In genomic region chr10:6678211-6678803, GRCh38 we compare ENCODE assay signal across 8 cellular contexts.
DNase-seq lines count a peak whose midpoint lies in the region; ATAC-seq and TF ChIP-seq lines count a peak whose summit lies in the region.

No MANE protein-coding gene starts in this region.

- peak; percentile 56 for ATAC-seq in HG03159 (IDR thresholded peaks at IDR 0.05; ENCODE audit: unreplicated experiment)
- ATAC-seq in WTC11 = peak; percentile 71

- H3K27me3 Mint-ChIP-seq in WTC11 (ENCODE audit: low read depth) = peaks cover 2% of the 10 kb centered on the region; the same call in 1 of the 2 replicates

- CTCF ChIA-PET in BJ (lab: Yijun Ruan, JAX) = interaction anchor here (1.0 to 1.7 kb wide), 3 partner anchors 8 to 11 kb away, joined by 3 to 5 read pairs (median 5); no protein-coding TSS in a partner anchor
- CTCF ChIA-PET in WTC11 (lab: Charles Lee) = interaction anchor here (0.8 to 1.8 kb wide), 5 partner anchors 11 to 193 kb away, joined by 3 to 7 read pairs (median 4); no protein-coding TSS in a partner anchor

- 16% methylated on average over 9 of the region's 9 CpGs for WGBS in liver

- no peak for DNase-seq in BJ (ENCODE audit: low read depth)
- peak; percentile 70 for DNase-seq in WTC11 (ENCODE audit: low spot score)
- DNase-seq in cardiac fibroblast (ENCODE audit: low read depth in 2 of 2) = peak; percentile 49 to 58
- DNase-seq in stimulated activated CD4-positive, alpha-beta T cell treated with anti-CD3 and anti-CD28 coated beads, TNF-alpha, amount 100 ng/mL, for 48 hours (ENCODE audit: low read depth in 3 of 3) = peak; percentile 22 to 57 (median 33)
- no peak for DNase-seq in SKM-1 treated with dmso at 0.1 percent for 144 hours (lab: John Stamatoyannopoulos, UW; ENCODE audit: unreplicated experiment)
- DNase-seq in NCI-H510A treated with DMSO at 0.1 percent for 48 hours (lab: John Stamatoyannopoulos, UW) = no peak

- TF ChIP-seq RAD21 in liver (IDR thresholded peaks at IDR 0.05) = peak; percentile 76 to 85

- peak; percentile 50 for TF ChIP-seq CTCF in BJ (IDR thresholded peaks at IDR 0.05; ENCODE audit: insufficient read depth, low read depth, low read length)
- peak; percentile 68 for TF ChIP-seq CTCF in WTC11 (IDR thresholded peaks at IDR 0.05)
- peak; percentile 63 for TF ChIP-seq CTCF in cardiac fibroblast (IDR thresholded peaks at IDR 0.05; ENCODE audit: low read depth, low read length)
- peak; percentile 65 for TF ChIP-seq CTCF in liver (IDR thresholded peaks at IDR 0.05; ENCODE audit: low read depth, low read length, missing input control)

- no peak overlapping the region for H3K4me3 ChIP-seq in BJ (ENCODE audit: low read depth, low read length)
- H3K4me3 ChIP-seq in cardiac fibroblast (replicated peaks in 1 of 2; ENCODE audit: low read depth in 2 of 2, low read length in 2 of 2) = no peak overlapping the region
- no peak overlapping the region for H3K4me3 ChIP-seq in liver (ENCODE audit: low read depth in 1 of 3, low read length in 3 of 3)

- H3K27me3 ChIP-seq in BJ (ENCODE audit: control insufficient read depth, insufficient read depth, low read length) (no peaks in the 10 kb centered on the region), liver (ENCODE audit: control insufficient read depth in 4 of 4, insufficient read depth in 4 of 4, low read length in 3 of 4) (peaks cover 0 to 7% (median 0%) of the 10 kb centered on the region in 4 donors)

- H3K4me1 Mint-ChIP-seq in WTC11 = peaks cover 23% of the 10 kb centered on the region

- H3K9me3 Mint-ChIP-seq in WTC11 = peaks cover 28% of the 10 kb centered on the region

- no peak overlapping the region for H3K4me3 Mint-ChIP-seq in WTC11

- POLR2A ChIA-PET in BJ (lab: Charles Lee) = no interaction called here
- POLR2A ChIA-PET in WTC11 (lab: Charles Lee) = interaction anchor here (0.5 kb wide), 1 partner anchor 237 kb away, joined by 9 read pairs; no protein-coding TSS in a partner anchor

- no peaks in the 10 kb centered on the region for H3K4me1 ChIP-seq in liver (ENCODE audit: control insufficient read depth in 4 of 4, insufficient read depth in 4 of 4, low read length in 3 of 4)

- no peak overlapping the region for H3K9ac ChIP-seq in liver (ENCODE audit: low read depth in 1 of 2, low read length in 2 of 2)

- peaks cover 5% of the 10 kb centered on the region; the same call in 1 of the 2 replicates for H3K36me3 Mint-ChIP-seq in WTC11

- no peaks in the 10 kb centered on the region for H3K9me3 ChIP-seq in liver (ENCODE audit: control insufficient read depth in 4 of 4, low read length in 3 of 4)

- H3K27ac Mint-ChIP-seq in WTC11 = no peak overlapping the region

- H3K36me3 ChIP-seq in BJ (ENCODE audit: control insufficient read depth, insufficient read depth, low read length) (no peaks in the 10 kb centered on the region), liver (ENCODE audit: control insufficient read depth in 4 of 4, insufficient read depth in 3 of 4, low read depth in 1 of 4, low read length in 3 of 4) (no peaks in the 10 kb centered on the region)

- H3K27ac ChIP-seq in liver (ENCODE audit: low read depth in 1 of 2, low read length in 2 of 2) = no peak overlapping the region

TF ChIP-seq in WTC11, 78 proteins besides CTCF, POLR2A, EP300 and RAD21:
- no peak for TF ChIP-seq ZNF281 (CRISPR knock-in tag; IDR thresholded peaks at IDR 0.05)
- no peak for TF ChIP-seq USF2 (CRISPR knock-in tag; IDR thresholded peaks at IDR 0.05)
- no peak for TF ChIP-seq CREB1 (CRISPR knock-in tag; IDR thresholded peaks at IDR 0.05)
- TF ChIP-seq PREB (CRISPR knock-in tag; IDR thresholded peaks at IDR 0.05; ENCODE audit: borderline replicate concordance) = no peak
- no peak for TF ChIP-seq FOXJ3 (CRISPR knock-in tag; IDR thresholded peaks at IDR 0.05; ENCODE audit: borderline replicate concordance)
- TF ChIP-seq ZNF423 (CRISPR knock-in tag; IDR thresholded peaks at IDR 0.05) = no peak

TF ChIP-seq in liver, 16 proteins besides CTCF, POLR2A, EP300 and RAD21:
- no peak for TF ChIP-seq FOXA1 (IDR thresholded peaks at IDR 0.05)
- TF ChIP-seq ZBTB33 (IDR thresholded peaks at IDR 0.05) = no peak
- TF ChIP-seq NR2F2 (IDR thresholded peaks at IDR 0.05) = no peak
- TF ChIP-seq YY1 (IDR thresholded peaks at IDR 0.05) = no peak
- no peak for TF ChIP-seq SP1 (IDR thresholded peaks at IDR 0.05)
- no peak for TF ChIP-seq MAX (IDR thresholded peaks at IDR 0.05)
- no peak for TF ChIP-seq REST (IDR thresholded peaks at IDR 0.05)
- no peak for TF ChIP-seq JUND (IDR thresholded peaks at IDR 0.05)
- no peak for TF ChIP-seq GABPA (IDR thresholded peaks at IDR 0.05 in 1 of 2, conservative IDR thresholded peaks at IDR 0.05 in 1 of 2)
- no peak for TF ChIP-seq EGR1 (IDR thresholded peaks at IDR 0.05; ENCODE audit: low read depth in 2 of 2)
- no peak for TF ChIP-seq HNF4A (conservative IDR thresholded peaks at IDR 0.05)
- TF ChIP-seq RXRA (IDR thresholded peaks at IDR 0.05) = no peak
- TF ChIP-seq TAF1 (conservative IDR thresholded peaks at IDR 0.05) = no peak
- TF ChIP-seq ATF3 (IDR thresholded peaks at IDR 0.05) = no peak
- no peak for TF ChIP-seq HNF4G (IDR thresholded peaks at IDR 0.05)
- no peak for TF ChIP-seq FOXA2 (IDR thresholded peaks at IDR 0.05)
TF ChIP-seq in liver: peak in this region for 0.

Comparison
In these comparisons a context has a peak if more than half of its experiments do, and no peak if none do; other contexts are left out.
1. DNase-seq: peak in WTC11 (single experiment), cardiac fibroblast (2 of 2) and stimulated activated CD4-positive, alpha-beta T cell treated with anti-CD3 and anti-CD28 coated beads, TNF-alpha, amount 100 ng/mL, for 48 hours (3 of 3); none in BJ (single experiment), SKM-1 treated with dmso at 0.1 percent for 144 hours (single experiment) and NCI-H510A treated with DMSO at 0.1 percent for 48 hours (single experiment).
2. Peak in every context shown above with its lines, with median percentiles within 50 percentile points of each other: CTCF ChIP-seq.